ENCODE assay signal across 8 cellular contexts in genomic region chr6:10747251-10747972, GRCh38. TPM values are rescaled to one million over a fixed set of nuclear protein-coding genes. Genes with fewer than 3 reads are reported as not detected.
A peak's percentile ranks its signal among the peaks of the same experiment; 100 is the strongest.
DNase-seq lines count a peak whose midpoint lies in the region; ATAC-seq and TF ChIP-seq lines count a peak whose summit lies in the region.

TMEM14B (plus strand) TSS chr6:10747805; CDS start chr6:10749246, 1,441 bp downstream.

- peak; percentile 89 for ATAC-seq in effector memory CD8-positive, alpha-beta T cell (replicated peaks)
- peak; percentile 97 for ATAC-seq in memory B cell (ENCODE audit: low read depth)

- no peaks in the 10 kb centered on the region for H3K27me3 Mint-ChIP-seq in effector memory CD8-positive, alpha-beta T cell
- no peaks in the 10 kb centered on the region for H3K27me3 Mint-ChIP-seq in memory B cell

- no peak for TF ChIP-seq CTCF in GM20000 (IDR thresholded peaks at IDR 0.05; ENCODE audit: extremely low read depth, missing control alignments)

- peak within 1 kb of the TSS; percentile 94 to 95 for H3K4me3 Mint-ChIP-seq in effector memory CD8-positive, alpha-beta T cell
- peak within 1 kb of the TSS; percentile 90 for H3K4me3 Mint-ChIP-seq in memory B cell

- H3K4me1 Mint-ChIP-seq in effector memory CD8-positive, alpha-beta T cell (ENCODE audit: low read depth in 2 of 2): peaks cover 40 to 42% of the 10 kb centered on the region in 2 donors
- peaks cover 20% of the 10 kb centered on the region for H3K4me1 Mint-ChIP-seq in memory B cell

- peaks cover 6% of the 10 kb centered on the region for H3K36me3 Mint-ChIP-seq in effector memory CD8-positive, alpha-beta T cell (ENCODE audit: insufficient read depth)
- peaks cover 7% of the 10 kb centered on the region for H3K36me3 Mint-ChIP-seq in memory B cell

- DNase-seq in CMK (ENCODE audit: low read depth): peak; percentile 92
- DNase-seq in GM20000 (ENCODE audit: low spot score): peak; percentile 97
- DNase-seq in HT-29 (ENCODE audit: low spot score): peak; percentile 99
- peak; percentile 97 for DNase-seq in NOMO-1 (lab: John Stamatoyannopoulos, UW; ENCODE audit: unreplicated experiment in 2 of 2)
- DNase-seq in activated CD8-positive, alpha-beta memory T cell treated with anti-CD3 and anti-CD28 coated beads for 4 hours (ENCODE audit: low read depth in 2 of 2): peak; percentile 98 to 99
- DNase-seq in effector memory CD8-positive, alpha-beta T cell: peak; percentile 98 to 100 (median 99)
- peak; percentile 98 to 99 for DNase-seq in memory B cell (ENCODE audit: low spot score in 2 of 2)
- DNase-seq in stimulated activated CD8-positive, alpha-beta memory T cell treated with anti-CD3 and anti-CD28 coated beads, Interleukin-12 subunit alpha, Interleukin-12 subunit beta, amount 100 ng/mL, for 4 hours (ENCODE audit: low read depth): peak; percentile 100

- H3K27ac Mint-ChIP-seq in effector memory CD8-positive, alpha-beta T cell: peak within 1 kb of the TSS; percentile 96 to 98
- peak within 1 kb of the TSS; percentile 94 for H3K27ac Mint-ChIP-seq in memory B cell

- no peaks in the 10 kb centered on the region for H3K9me3 Mint-ChIP-seq in effector memory CD8-positive, alpha-beta T cell
- no peaks in the 10 kb centered on the region for H3K9me3 Mint-ChIP-seq in memory B cell

RNA-seq across cellular contexts. Expression of gene TMEM14B, which starts in this region (rescaled TPM):
- 95.8 and 97.9 TPM in 2 replicates for total RNA-seq in HT-29 (2014; rRNA removed; shearing (Covaris generic))

Comparison
In these comparisons a context has a peak if more than half of its experiments do, and no peak if none do; other contexts are left out.
1. Peak in every context shown above with its lines: DNase-seq and ATAC-seq.